19 cellular contexts compared by ENCODE assay signal in the genomic region with DNA sequence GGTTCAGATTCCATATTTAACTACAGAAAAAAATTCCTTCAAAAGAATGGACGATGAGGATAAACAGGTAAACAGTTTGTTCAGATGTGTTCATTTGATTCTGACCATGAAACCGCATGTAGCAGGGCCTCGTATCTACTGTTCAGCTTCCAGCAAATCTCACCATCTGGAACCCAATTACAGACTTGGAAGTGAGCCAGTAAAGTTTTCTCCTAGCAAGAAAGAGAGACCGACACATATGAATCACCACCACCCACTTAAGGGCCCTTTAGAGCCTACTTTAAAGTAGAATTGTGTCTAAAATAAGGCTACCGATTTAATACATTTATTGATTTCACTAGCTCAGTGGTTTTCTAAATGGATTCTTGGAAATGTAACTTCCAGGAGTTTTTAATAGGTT.
DNase-seq lines count a peak whose midpoint lies in the region; ATAC-seq and TF ChIP-seq lines count a peak whose summit lies in the region.
"Had no signal": no experiment of that assay in that cellular context is flagged by ENCODE, and none has a peak within 500 bp of the region (broad histone marks: within the 10 kb centered on the region; RNA-seq: fewer than 3 reads in every experiment).

No MANE protein-coding gene starts in this region.

- H3K14ac ChIP-seq in mesenchymal stem cell (ENCODE audit: low read length in 2 of 2) = no peak overlapping the region

- intact Hi-C loops in Right ventricle myocardium inferior (cut with DNase I) = no loop called here

- 57% methylated on average over 3 of the region's 5 CpGs for WGBS in mesenchymal stem cell

- DNase-seq in GM04504 (ENCODE audit: low read depth) (peak; percentile 29), NCI-H2227 (lab: John Stamatoyannopoulos, UW; ENCODE audit: unreplicated experiment) (peak; percentile 39), cardiac fibroblast (ENCODE audit: low read depth in 2 of 2) (peak; percentile 54 to 66), mesenchymal stem cell (no peak), hypothalamus (lab: John Stamatoyannopoulos, UW) (no peak), Right ventricle myocardium inferior (ENCODE audit: missing footprints) (no peak)
- DNase-seq: activated CD8-positive, alpha-beta memory T cell treated with anti-CD3 and anti-CD28 coated beads, Interleukin-2, amount 50 U/mL, for 4 hours; amygdala; GOT3; immature natural killer cell; MG63; NCI-H774; WERI-Rb-1 had no signal

- no peaks in the 10 kb centered on the region for H3K36me3 ChIP-seq in mesenchymal stem cell (ENCODE audit: control insufficient read depth in 1 of 2, insufficient read depth in 2 of 2, low read depth in 1 of 2, low read length in 2 of 2)
- H3K36me3 ChIP-seq: MG63, thoracic aorta, WERI-Rb-1 had no signal

- H2BK5ac ChIP-seq in mesenchymal stem cell (ENCODE audit: low read depth, low read length, poor library complexity, severe bottlenecking) = no peak overlapping the region

- no peak overlapping the region for H2BK12ac ChIP-seq in mesenchymal stem cell (ENCODE audit: low read length in 2 of 2)

- ATAC-seq in HG02588 (IDR thresholded peaks at IDR 0.05; ENCODE audit: unreplicated experiment) (no peak), HG02623 (IDR thresholded peaks at IDR 0.05; ENCODE audit: unreplicated experiment) (no peak), Right ventricle myocardium inferior (no peak)
- ATAC-seq: natural killer cell treated with Interleukin-12 subunit alpha and Interleukin-12 subunit beta and Interleukin-15 and Interleukin-18, amount 100 ng/mL, for 72 hours; sciatic nerve had no signal

- no peak overlapping the region for H3K4me2 ChIP-seq in mesenchymal stem cell (ENCODE audit: low read length, poor library complexity, severe bottlenecking)

- no peak for TF ChIP-seq CTCF in cardiac fibroblast (IDR thresholded peaks at IDR 0.05; ENCODE audit: low read depth, low read length)

- no peak overlapping the region for H4K91ac ChIP-seq in mesenchymal stem cell (ENCODE audit: low read length)

- H2AK5ac ChIP-seq in mesenchymal stem cell (ENCODE audit: low read length, severe bottlenecking) = no peak overlapping the region

- H2AFZ ChIP-seq in mesenchymal stem cell (ENCODE audit: low read depth, low read length) = no peak overlapping the region

- no peak overlapping the region for H3K4ac ChIP-seq in mesenchymal stem cell (ENCODE audit: low read depth in 1 of 2, low read length in 2 of 2)

- no peak overlapping the region for H3K18ac ChIP-seq in mesenchymal stem cell (ENCODE audit: low read depth in 1 of 2, low read length in 2 of 2)

- H3K4me3 ChIP-seq in cardiac fibroblast (replicated peaks in 1 of 2; ENCODE audit: low read depth in 2 of 2, low read length in 2 of 2) (no peak overlapping the region), mesenchymal stem cell (ENCODE audit: insufficient read depth in 1 of 2, low read depth in 1 of 2, low read length in 2 of 2) (no peak overlapping the region)
- H3K4me3 ChIP-seq: MG63, SK-N-MC, thoracic aorta had no signal

- peaks cover 4% of the 10 kb centered on the region for H3K4me1 ChIP-seq in mesenchymal stem cell (ENCODE audit: control insufficient read depth, insufficient read depth, low read depth, low read length)

- H2BK120ac ChIP-seq in mesenchymal stem cell (ENCODE audit: low read depth, low read length) = no peak overlapping the region

- H3K9ac ChIP-seq in mesenchymal stem cell (ENCODE audit: low read length) = peak overlapping the region; percentile 51

- H3K79me1 ChIP-seq in mesenchymal stem cell (replicated peaks; ENCODE audit: low read length, poor library complexity, severe bottlenecking) = no peaks in the 10 kb centered on the region

- no peak overlapping the region for H3K27ac ChIP-seq in mesenchymal stem cell (ENCODE audit: low read length, poor library complexity, severe bottlenecking)
- H3K27ac ChIP-seq: SK-N-MC, thoracic aorta, WERI-Rb-1 had no signal

- no peak overlapping the region for H4K8ac ChIP-seq in mesenchymal stem cell (ENCODE audit: low read length)

- no peak overlapping the region for H2BK15ac ChIP-seq in mesenchymal stem cell (ENCODE audit: low read depth, poor library complexity, severe bottlenecking)

- H3K27me3 ChIP-seq in mesenchymal stem cell (ENCODE audit: control insufficient read depth in 1 of 2, insufficient read depth in 1 of 2, low read length in 2 of 2) = peaks cover 0 to 27% of the 10 kb centered on the region in 2 experiments
- H3K27me3 ChIP-seq: MG63 had no signal

- no peak overlapping the region for H3K23ac ChIP-seq in mesenchymal stem cell (ENCODE audit: low read length in 2 of 2)

- H3K9me3 ChIP-seq in mesenchymal stem cell (ENCODE audit: control insufficient read depth, low read length) = no peaks in the 10 kb centered on the region
- H3K9me3 ChIP-seq: MG63, thoracic aorta had no signal

Comparison
In these comparisons a context has a peak if more than half of its experiments do, and no peak if none do; other contexts are left out.
1. DNase-seq: peak in GM04504 (single experiment), NCI-H2227 (single experiment) and cardiac fibroblast (2 of 2); none in mesenchymal stem cell (single experiment), hypothalamus (0 of 51) and Right ventricle myocardium inferior (single experiment).